8 cellular contexts compared by ENCODE assay signal in genomic region chr11:108592591-108593213, GRCh38. TPM values are rescaled to one million over a fixed set of nuclear protein-coding genes. Genes with fewer than 3 reads are reported as not detected.
A peak's percentile ranks its signal among the peaks of the same experiment; 100 is the strongest.
DNase-seq lines count a peak whose midpoint lies in the region; ATAC-seq and TF ChIP-seq lines count a peak whose summit lies in the region.

No MANE protein-coding gene starts in this region.

- intact Hi-C loops in right cardiac atrium (cut with DNase I) (no loop called here), gastrocnemius medialis (cut with DNase I; ENCODE audit: low total_unique reads) (loop anchor here (1.0 to 2.0 kb wide), 2 partner anchors 95 to 126 kb away; partner anchors contain the start of gene C11orf65)

- no peak for TF ChIP-seq POLR2A in gastrocnemius medialis (IDR thresholded peaks at IDR 0.05)

- H3K9me3 ChIP-seq in OCI-LY3 (ENCODE audit: insufficient read depth, low read length): no peaks in the 10 kb centered on the region
- H3K9me3 ChIP-seq in right cardiac atrium (ENCODE audit: control insufficient read depth, low read length): no peaks in the 10 kb centered on the region
- no peaks in the 10 kb centered on the region for H3K9me3 ChIP-seq in gastrocnemius medialis

- H3K36me3 Mint-ChIP-seq in activated naive CD4-positive, alpha-beta T cell treated with anti-CD3 and anti-CD28 coated beads, Interleukin-2, amount 50 U/mL, for 72 hours: peaks cover 8 to 13% of the 10 kb centered on the region in 2 donors

- no peaks in the 10 kb centered on the region for H3K79me2 ChIP-seq in OCI-LY3 (ENCODE audit: low read length)

- no peaks in the 10 kb centered on the region for H4K20me1 ChIP-seq in OCI-LY3 (ENCODE audit: insufficient read depth, low read length)

- H3K4me3 ChIP-seq in GM08714 (ENCODE audit: low read length) (peak overlapping the region; percentile 79), OCI-LY3 (ENCODE audit: low read length) (peak overlapping the region; percentile 75), right cardiac atrium (ENCODE audit: low read length) (peak overlapping the region; percentile 88), gastrocnemius medialis (peak overlapping the region; percentile 61 to 71 (median 66))

- peak; percentile 26 for ATAC-seq in HG02623 (IDR thresholded peaks at IDR 0.05; ENCODE audit: unreplicated experiment)
- peak; percentile 42 to 46 for ATAC-seq in activated naive CD4-positive, alpha-beta T cell treated with anti-CD3 and anti-CD28 coated beads, Interleukin-2, amount 50 U/mL, for 72 hours
- peak; percentile 34 to 71 for ATAC-seq in right cardiac atrium
- ATAC-seq in gastrocnemius medialis: no peak

- 1% methylated on average over 43 of the region's 43 CpGs for WGBS in right cardiac atrium

- H3K27ac ChIP-seq in OCI-LY3 (ENCODE audit: low read length) (no peak overlapping the region), right cardiac atrium (ENCODE audit: low read length) (no peak overlapping the region), gastrocnemius medialis (no peak overlapping the region)

- H3K4me1 ChIP-seq in OCI-LY3 (ENCODE audit: low read length): no peaks in the 10 kb centered on the region
- peaks cover 2% of the 10 kb centered on the region for H3K4me1 ChIP-seq in right cardiac atrium (ENCODE audit: control insufficient read depth, insufficient read depth, low read length)
- H3K4me1 ChIP-seq in gastrocnemius medialis: peaks cover 3 to 10% of the 10 kb centered on the region in 2 donors

- H3K36me3 ChIP-seq in OCI-LY3 (replicated peaks; ENCODE audit: low read depth, low read length) (no peaks in the 10 kb centered on the region), gastrocnemius medialis (no peaks in the 10 kb centered on the region)

- TF ChIP-seq CTCF in OCI-LY3 (IDR thresholded peaks at IDR 0.05; ENCODE audit: low read depth, low read length) (no peak), gastrocnemius medialis (IDR thresholded peaks at IDR 0.05 in 4 of 5, conservative IDR thresholded peaks at IDR 0.05 in 1 of 5) (no peak)

- in situ Hi-C loops in gastrocnemius medialis (cut with MboI; ENCODE audit: low sequenced_read_pairs in 4 of 4): no loop called here

- H3K9ac ChIP-seq in OCI-LY3 (ENCODE audit: low read length): no peak overlapping the region

- H3K4me2 ChIP-seq in OCI-LY3 (ENCODE audit: low read length): peak overlapping the region; percentile 62; the same call in 1 of the 2 replicates

- H3K27me3 ChIP-seq in OCI-LY3 (ENCODE audit: low read depth, low read length) (peaks cover 4% of the 10 kb centered on the region), right cardiac atrium (ENCODE audit: control insufficient read depth, insufficient read depth) (no peaks in the 10 kb centered on the region), gastrocnemius medialis (peaks cover 2 to 31% (median 12%) of the 10 kb centered on the region in 3 donors)

- H3K9me3 Mint-ChIP-seq in activated naive CD4-positive, alpha-beta T cell treated with anti-CD3 and anti-CD28 coated beads, Interleukin-2, amount 50 U/mL, for 72 hours: no peaks in the 10 kb centered on the region

- peak overlapping the region in 1 of 2 donors; percentile 93 for H3K27ac Mint-ChIP-seq in activated naive CD4-positive, alpha-beta T cell treated with anti-CD3 and anti-CD28 coated beads, Interleukin-2, amount 50 U/mL, for 72 hours

- no peak overlapping the region for H2AFZ ChIP-seq in OCI-LY3 (ENCODE audit: low read depth, low read length)

- DNase-seq in activated naive CD4-positive, alpha-beta T cell treated with anti-CD3 and anti-CD28 coated beads, Interleukin-2, amount 50 U/mL, for 72 hours (ENCODE audit: low spot score in 2 of 2): peak; percentile 38 to 60
- DNase-seq in right cardiac atrium: peak; percentile 18 to 56 (median 55)
- no peak for DNase-seq in gastrocnemius medialis
- DNase-seq in midbrain (lab: John Stamatoyannopoulos, UW): no peak
- no peak for DNase-seq in effector CD8-positive, alpha-beta T cell (lab: John Stamatoyannopoulos, UW)

RNA-seq across cellular contexts. Expression of gene EXPH5, which starts 0.9 kb away (rescaled TPM):
- total RNA-seq in activated naive CD4-positive, alpha-beta T cell treated with anti-CD3 and anti-CD28 coated beads, Interleukin-2, amount 50 U/mL, for 72 hours: 10 to 100 TPM in 1 of 2 donors, 1 to 10 TPM in 1; 5.6 to 11.8 TPM
- 1 to 10 TPM; 1.8 to 5.0 (median 2.4) TPM for total RNA-seq in right cardiac atrium
- polyA plus RNA-seq in right cardiac atrium: 0.41 TPM
- under 1 TPM in 3 of 4 donors, not detected in 1; 0.07 to 0.22 (median 0.20) TPM for total RNA-seq in gastrocnemius medialis

Comparison
In these comparisons a context has a peak if more than half of its experiments do, and no peak if none do; other contexts are left out.
1. ATAC-seq: peak in HG02623 (single experiment), activated naive CD4-positive, alpha-beta T cell treated with anti-CD3 and anti-CD28 coated beads, Interleukin-2, amount 50 U/mL, for 72 hours (2 of 2) and right cardiac atrium (2 of 2); none in gastrocnemius medialis (0 of 2).
2. DNase-seq: peak in activated naive CD4-positive, alpha-beta T cell treated with anti-CD3 and anti-CD28 coated beads, Interleukin-2, amount 50 U/mL, for 72 hours (2 of 2) and right cardiac atrium (3 of 3); none in gastrocnemius medialis (0 of 2), midbrain (single experiment) and effector CD8-positive, alpha-beta T cell (single experiment).
3. Peak in every context shown above with its lines, with median percentiles within 50 percentile points of each other: H3K4me3 ChIP-seq.